ENCODE assay signal across 9 cellular contexts in genomic region chr6:18389479-18389878, GRCh38. TPM values are rescaled to one million over a fixed set of nuclear protein-coding genes. Genes with fewer than 3 reads are reported as not detected.
A peak's percentile ranks its signal among the peaks of the same experiment; 100 is the strongest.
DNase-seq lines count a peak whose midpoint lies in the region; ATAC-seq and TF ChIP-seq lines count a peak whose summit lies in the region.
"Had no signal": no experiment of that assay in that cellular context is flagged by ENCODE, and none has a peak within 500 bp of the region (broad histone marks: within the 10 kb centered on the region; RNA-seq: fewer than 3 reads in every experiment).

No MANE protein-coding gene starts in this region.

- H3K4me1 Mint-ChIP-seq in activated naive CD8-positive, alpha-beta T cell treated with anti-CD3 and anti-CD28 coated beads, Interleukin-2, amount 50 U/mL, for 24 hours: peaks cover 49% of the 10 kb centered on the region
- peaks cover 32 to 61% of the 10 kb centered on the region in 2 donors for H3K4me1 Mint-ChIP-seq in stimulated activated naive B cell treated with anti-CD40 and anti-IgM and Interleukin-4, amounts not matched to agents 10 μg/mL and 1 μg/mL and 100 μg/mL, for 72 hours
- H3K4me1 Mint-ChIP-seq in glutamatergic neuron (ENCODE audit: low read depth, unreplicated experiment): peaks cover 11% of the 10 kb centered on the region
- H3K4me1 Mint-ChIP-seq in activated T-helper 17 cell treated with anti-CD3 and anti-CD28 coated beads, Interleukin-2, amount 50 U/mL, for 72 hours: peaks cover 16% of the 10 kb centered on the region

- H3K36me3 Mint-ChIP-seq in activated naive CD8-positive, alpha-beta T cell treated with anti-CD3 and anti-CD28 coated beads, Interleukin-2, amount 50 U/mL, for 24 hours (ENCODE audit: low read depth): no peaks in the 10 kb centered on the region
- peaks cover 3 to 5% of the 10 kb centered on the region in 2 donors for H3K36me3 Mint-ChIP-seq in stimulated activated naive B cell treated with anti-CD40 and anti-IgM and Interleukin-4, amounts not matched to agents 10 μg/mL and 1 μg/mL and 100 μg/mL, for 72 hours
- no peaks in the 10 kb centered on the region for H3K36me3 Mint-ChIP-seq in glutamatergic neuron (ENCODE audit: unreplicated experiment)
- H3K36me3 Mint-ChIP-seq in activated T-helper 17 cell treated with anti-CD3 and anti-CD28 coated beads, Interleukin-2, amount 50 U/mL, for 72 hours (ENCODE audit: low read depth): no peaks in the 10 kb centered on the region

- no peaks in the 10 kb centered on the region for H3K27me3 Mint-ChIP-seq in activated naive CD8-positive, alpha-beta T cell treated with anti-CD3 and anti-CD28 coated beads, Interleukin-2, amount 50 U/mL, for 24 hours
- no peaks in the 10 kb centered on the region for H3K27me3 Mint-ChIP-seq in stimulated activated naive B cell treated with anti-CD40 and anti-IgM and Interleukin-4, amounts not matched to agents 10 μg/mL and 1 μg/mL and 100 μg/mL, for 72 hours
- peaks cover 1% of the 10 kb centered on the region for H3K27me3 Mint-ChIP-seq in glutamatergic neuron (ENCODE audit: unreplicated experiment)
- H3K27me3 Mint-ChIP-seq in activated T-helper 17 cell treated with anti-CD3 and anti-CD28 coated beads, Interleukin-2, amount 50 U/mL, for 72 hours: no peaks in the 10 kb centered on the region

- H3K4me3 Mint-ChIP-seq in activated naive CD8-positive, alpha-beta T cell treated with anti-CD3 and anti-CD28 coated beads, Interleukin-2, amount 50 U/mL, for 24 hours: peak overlapping the region; percentile 8
- peak overlapping the region; percentile 34 to 94 for H3K4me3 Mint-ChIP-seq in stimulated activated naive B cell treated with anti-CD40 and anti-IgM and Interleukin-4, amounts not matched to agents 10 μg/mL and 1 μg/mL and 100 μg/mL, for 72 hours
- H3K4me3 Mint-ChIP-seq in glutamatergic neuron (ENCODE audit: unreplicated experiment): no peak overlapping the region
- no peak overlapping the region for H3K4me3 Mint-ChIP-seq in activated T-helper 17 cell treated with anti-CD3 and anti-CD28 coated beads, Interleukin-2, amount 50 U/mL, for 72 hours

- peak; percentile 42 for DNase-seq in HCEC 1CT
- no peak for DNase-seq in activated naive CD8-positive, alpha-beta T cell treated with anti-CD3 and anti-CD28 coated beads, Interleukin-2, amount 50 U/mL, for 24 hours
- DNase-seq in left lobe of liver (ENCODE audit: low spot score): peak; percentile 68
- DNase-seq in stimulated activated naive B cell treated with anti-CD40 and anti-IgM and Interleukin-4, amounts not matched to agents 10 μg/mL and 1 μg/mL and 100 μg/mL, for 72 hours: no peak
- DNase-seq in T1000 (lab: John Stamatoyannopoulos, UW): no peak
- DNase-seq in glutamatergic neuron: no peak
- DNase-seq in COR-L47 (lab: John Stamatoyannopoulos, UW): no peak
- DNase-seq: NCI-H446 had no signal

- H3K27ac Mint-ChIP-seq in activated naive CD8-positive, alpha-beta T cell treated with anti-CD3 and anti-CD28 coated beads, Interleukin-2, amount 50 U/mL, for 24 hours: no peak overlapping the region
- no peak overlapping the region for H3K27ac Mint-ChIP-seq in stimulated activated naive B cell treated with anti-CD40 and anti-IgM and Interleukin-4, amounts not matched to agents 10 μg/mL and 1 μg/mL and 100 μg/mL, for 72 hours
- no peak overlapping the region for H3K27ac Mint-ChIP-seq in glutamatergic neuron (ENCODE audit: unreplicated experiment)
- H3K27ac Mint-ChIP-seq in activated T-helper 17 cell treated with anti-CD3 and anti-CD28 coated beads, Interleukin-2, amount 50 U/mL, for 72 hours: no peak overlapping the region

- no peak for TF ChIP-seq CTCF in glutamatergic neuron (IDR thresholded peaks at IDR 0.05; ENCODE audit: partially characterized antibody, unreplicated experiment)

- no peaks in the 10 kb centered on the region for H3K9me3 Mint-ChIP-seq in activated naive CD8-positive, alpha-beta T cell treated with anti-CD3 and anti-CD28 coated beads, Interleukin-2, amount 50 U/mL, for 24 hours
- no peaks in the 10 kb centered on the region for H3K9me3 Mint-ChIP-seq in stimulated activated naive B cell treated with anti-CD40 and anti-IgM and Interleukin-4, amounts not matched to agents 10 μg/mL and 1 μg/mL and 100 μg/mL, for 72 hours
- peaks cover 5% of the 10 kb centered on the region for H3K9me3 Mint-ChIP-seq in glutamatergic neuron (ENCODE audit: unreplicated experiment)
- H3K9me3 Mint-ChIP-seq in activated T-helper 17 cell treated with anti-CD3 and anti-CD28 coated beads, Interleukin-2, amount 50 U/mL, for 72 hours: no peaks in the 10 kb centered on the region

- no peak for ATAC-seq in activated naive CD8-positive, alpha-beta T cell treated with anti-CD3 and anti-CD28 coated beads, Interleukin-2, amount 50 U/mL, for 24 hours
- peak; percentile 48 for ATAC-seq in left lobe of liver
- ATAC-seq in stimulated activated naive B cell treated with anti-CD40 and anti-IgM and Interleukin-4, amounts not matched to agents 10 μg/mL and 1 μg/mL and 100 μg/mL, for 72 hours (replicated peaks): no peak
- no peak for ATAC-seq in activated T-helper 17 cell treated with anti-CD3 and anti-CD28 coated beads, Interleukin-2, amount 50 U/mL, for 72 hours (replicated peaks)

RNA-seq across cellular contexts. Expression of gene RNF144B, which starts 2.3 kb away (rescaled TPM):
- total RNA-seq in left lobe of liver (17.5 TPM), glutamatergic neuron (ENCODE audit: unreplicated experiment) (not detected)
- 1 to 10 TPM in 1 of 2 donors, under 1 TPM in 1; 0.93 to 1.4 TPM for total RNA-seq in activated T-helper 17 cell treated with anti-CD3 and anti-CD28 coated beads, Interleukin-2, amount 50 U/mL, for 72 hours

Comparison
In these comparisons a context has a peak if more than half of its experiments do, and no peak if none do; other contexts are left out.
1. DNase-seq: peak in HCEC 1CT (single experiment) and left lobe of liver (single experiment); none in activated naive CD8-positive, alpha-beta T cell treated with anti-CD3 and anti-CD28 coated beads, Interleukin-2, amount 50 U/mL, for 24 hours (single experiment), stimulated activated naive B cell treated with anti-CD40 and anti-IgM and Interleukin-4, amounts not matched to agents 10 μg/mL and 1 μg/mL and 100 μg/mL, for 72 hours (single experiment), T1000 (single experiment), glutamatergic neuron (single experiment) and COR-L47 (single experiment).
2. H3K4me3 Mint-ChIP-seq: peak in activated naive CD8-positive, alpha-beta T cell treated with anti-CD3 and anti-CD28 coated beads, Interleukin-2, amount 50 U/mL, for 24 hours (single experiment) and stimulated activated naive B cell treated with anti-CD40 and anti-IgM and Interleukin-4, amounts not matched to agents 10 μg/mL and 1 μg/mL and 100 μg/mL, for 72 hours (2 of 2); none in glutamatergic neuron (single experiment) and activated T-helper 17 cell treated with anti-CD3 and anti-CD28 coated beads, Interleukin-2, amount 50 U/mL, for 72 hours (single experiment).